In genomic region chr12:11855993-11856374, GRCh38 we compare ENCODE assay signal across 9 cellular contexts.
DNase-seq lines count a peak whose midpoint lies in the region; FAIRE-seq and TF ChIP-seq lines count a peak whose summit lies in the region.
"Had no signal": no experiment of that assay in that cellular context is flagged by ENCODE, and none has a peak within 500 bp of the region (broad histone marks: within the 10 kb centered on the region; RNA-seq: fewer than 3 reads in every experiment).

No MANE protein-coding gene starts in this region.

- H3T11ph ChIP-seq in H9 (ENCODE audit: low read length): no peak overlapping the region

- H3K36me3 Mint-ChIP-seq in H9 (ENCODE audit: insufficient read depth in 1 of 3, low read depth in 3 of 3): peaks cover 5 to 13% (median 9%) of the 10 kb centered on the region in 3 experiments; a peak in 5 of 7 replicates

- TF ChIP-seq CTCF in DOHH2 (IDR thresholded peaks at IDR 0.05; ENCODE audit: low read depth, low read length, poor library complexity, severe bottlenecking) (no peak), H9 (conservative IDR thresholded peaks at IDR 0.05) (no peak)

- H2AK5ac ChIP-seq in H9 (ENCODE audit: insufficient read length, low read length): no peak overlapping the region

- no peaks in the 10 kb centered on the region for H3K23me2 ChIP-seq in H9 (ENCODE audit: insufficient read length, low read depth, low read length, poor library complexity, severe bottlenecking)

- intact Hi-C loops in posterior cingulate gyrus (cut with DNase I): no loop called here

- peak overlapping the region; percentile 72 for H3K4me3 ChIP-seq in DOHH2 (ENCODE audit: low read length)

- no peak overlapping the region for H2BK15ac ChIP-seq in H9 (ENCODE audit: low read depth, low read length)

- H3K14ac ChIP-seq in H9 (ENCODE audit: insufficient read depth, low read length): no peak overlapping the region

- no peaks in the 10 kb centered on the region for H3K27me3 ChIP-seq in DOHH2 (ENCODE audit: control insufficient read depth, low read length)
- no peaks in the 10 kb centered on the region for H3K27me3 ChIP-seq in H9 (ENCODE audit: insufficient read depth, low read length)

- H3K4me2 ChIP-seq in DOHH2 (ENCODE audit: low read length): peak overlapping the region; percentile 97
- peak overlapping the region; percentile 48 for H3K4me2 ChIP-seq in H9 (ENCODE audit: insufficient read depth, insufficient read length, low read length)

- H3K9me3 ChIP-seq in DOHH2 (ENCODE audit: control insufficient read depth, insufficient read depth, low read length) (no peaks in the 10 kb centered on the region), H9 (ENCODE audit: control insufficient read depth, low read depth, low read length) (no peaks in the 10 kb centered on the region)

- H3K4ac ChIP-seq in H9 (ENCODE audit: low read depth, low read length): no peak overlapping the region

- peaks cover 25% of the 10 kb centered on the region for H3F3A ChIP-seq in DOHH2 (ENCODE audit: control insufficient read depth, insufficient read depth)

- DNase-seq in H9: no peak
- DNase-seq in NCI-H2107 treated with DMSO at 0.1 percent for 48 hours (lab: John Stamatoyannopoulos, UW; ENCODE audit: unreplicated experiment): peak; percentile 90
- DNase-seq in medulla oblongata (ENCODE audit: extremely low spot score): peak; percentile 48
- DNase-seq in AG08396 (ENCODE audit: low spot score): no peak
- DNase-seq in GM12892 (ENCODE audit: insufficient read length): no peak
- DNase-seq in posterior cingulate gyrus: no peak
- no peak for DNase-seq in KG1 (lab: John Stamatoyannopoulos, UW)

- no peaks in the 10 kb centered on the region for H3K79me2 ChIP-seq in DOHH2 (ENCODE audit: control insufficient read depth, low read length)
- no peaks in the 10 kb centered on the region for H3K79me2 ChIP-seq in H9 (ENCODE audit: insufficient read depth, low read length)
- H3K79me2 ChIP-seq: parathyroid adenoma had no signal

- H4K20me1 ChIP-seq in DOHH2 (ENCODE audit: control insufficient read depth, insufficient read depth, low read depth, low read length) (no peaks in the 10 kb centered on the region), H9 (ENCODE audit: control insufficient read depth, insufficient read depth, insufficient read length) (no peaks in the 10 kb centered on the region)

- no peak overlapping the region for H3K23ac ChIP-seq in H9 (ENCODE audit: insufficient read length, low read depth, low read length)

- H2BK12ac ChIP-seq in H9 (ENCODE audit: insufficient read length, low read depth, low read length): no peak overlapping the region

- H3K9me2 ChIP-seq in DOHH2 (replicated peaks; ENCODE audit: control insufficient read depth, low read length): no peaks in the 10 kb centered on the region

- no peak for FAIRE-seq in GM12892 (lab: Jason Lieb, UNC)

- no peak overlapping the region for H4K8ac ChIP-seq in H9 (replicated peaks; ENCODE audit: insufficient read length, low read depth, low read length)

- TF ChIP-seq POLR2A in GM12892 (IDR thresholded peaks at IDR 0.05; ENCODE audit: low read depth, low read length): no peak

- H2AFZ ChIP-seq in H9 (ENCODE audit: low read length): no peak overlapping the region
- H2AFZ ChIP-seq: parathyroid adenoma had no signal

- H2BK20ac ChIP-seq in H9 (ENCODE audit: low read depth, low read length, poor library complexity, severe bottlenecking): no peak overlapping the region

- no CpG with 5 or more reads among the region's 4 CpGs for WGBS in H9 (ENCODE audit: extremely low coverage, insufficient read length, low lambda C conversion rate)

- H4K5ac ChIP-seq in H9 (ENCODE audit: insufficient read length, low read depth, low read length): no peak overlapping the region

- H3K27ac ChIP-seq in DOHH2 (ENCODE audit: low read depth, low read length): peak overlapping the region; percentile 86
- H3K27ac ChIP-seq in H9 (ENCODE audit: insufficient read length, low read depth, low read length): peak overlapping the region; percentile 80
- H3K27ac ChIP-seq: parathyroid adenoma had no signal

- H3K18ac ChIP-seq in H9 (ENCODE audit: insufficient read length, low read depth, low read length): peak overlapping the region; percentile 12

- no peaks in the 10 kb centered on the region for H3K36me3 ChIP-seq in DOHH2 (ENCODE audit: control insufficient read depth, low read length)

- H3K27me3 Mint-ChIP-seq in H9 (ENCODE audit: low read depth): no peaks in the 10 kb centered on the region

- H3K9me3 Mint-ChIP-seq in H9: no peaks in the 10 kb centered on the region

- peaks cover 60% of the 10 kb centered on the region for H3K4me1 ChIP-seq in DOHH2 (ENCODE audit: control insufficient read depth, low read length)
- peaks cover 18% of the 10 kb centered on the region; the same call in 1 of the 2 replicates for H3K4me1 ChIP-seq in H9 (ENCODE audit: insufficient read depth, low read length)

- H3K4me1 Mint-ChIP-seq in H9: peaks cover 29 to 49% of the 10 kb centered on the region in 2 experiments

- H3K27ac Mint-ChIP-seq in H9: peak overlapping the region; percentile 72 to 94 (median 74)

- H3K9ac ChIP-seq in H9 (ENCODE audit: extremely low read depth, insufficient read length, low read length): no peak overlapping the region
- H3K9ac ChIP-seq: parathyroid adenoma had no signal

- no peak overlapping the region for H3K56ac ChIP-seq in H9 (ENCODE audit: insufficient read length, low read depth, low read length)

- no peak overlapping the region for H2BK120ac ChIP-seq in H9 (ENCODE audit: low read depth, low read length, poor library complexity, severe bottlenecking)

- no peaks in the 10 kb centered on the region for H3K79me1 ChIP-seq in H9 (ENCODE audit: insufficient read depth, low read depth, low read length, poor library complexity, severe bottlenecking)

- H4K91ac ChIP-seq in H9 (ENCODE audit: insufficient read length, low read depth, low read length): no peak overlapping the region

- H2BK5ac ChIP-seq in H9 (ENCODE audit: insufficient read length, low read length): no peak overlapping the region

- peak overlapping the region in 1 of 2 experiments; percentile 5; a peak in 1 of 5 replicates for H3K4me3 Mint-ChIP-seq in H9

Comparison
In these comparisons a context has a peak if more than half of its experiments do, and no peak if none do; other contexts are left out.
1. DNase-seq: peak in NCI-H2107 treated with DMSO at 0.1 percent for 48 hours (single experiment) and medulla oblongata (single experiment); none in H9 (single experiment), AG08396 (single experiment), GM12892 (single experiment), posterior cingulate gyrus (0 of 10) and KG1 (single experiment).